ENCODE assay signal across 7 cellular contexts in genomic region chr6:133953634-133954415, GRCh38. TPM values are rescaled to one million over a fixed set of nuclear protein-coding genes. Genes with fewer than 3 reads are reported as not detected.
DNase-seq lines count a peak whose midpoint lies in the region; ATAC-seq and TF ChIP-seq lines count a peak whose summit lies in the region.

No MANE protein-coding gene starts in this region.

- peak overlapping the region; percentile 60 for H3K9ac ChIP-seq in rectal smooth muscle tissue (ENCODE audit: low read length)

- H3K4me3 ChIP-seq in HEK293 (ENCODE audit: low read depth, low read length) (peak overlapping the region; percentile 98), esophagus squamous epithelium (peak overlapping the region; percentile 83 to 99 (median 92)), rectal smooth muscle tissue (ENCODE audit: low read length) (peak overlapping the region; percentile 90)

- H3K27ac ChIP-seq in HEK293 (ENCODE audit: extremely low read depth, low read depth, low read length) (peak overlapping the region; percentile 67), RWPE1 (peak overlapping the region; percentile 92), esophagus squamous epithelium (peak overlapping the region; percentile 79 to 96 (median 92)), rectal smooth muscle tissue (ENCODE audit: low read depth, low read length) (no peak overlapping the region)

- TF ChIP-seq CTCF in HEK293 (tag by site-specific recombination; IDR thresholded peaks at IDR 0.05) (no peak), RWPE1 (conservative IDR thresholded peaks at IDR 0.05; ENCODE audit: low read depth) (no peak), esophagus squamous epithelium (IDR thresholded peaks at IDR 0.05) (no peak)

- no peak for ATAC-seq in HG02884 (IDR thresholded peaks at IDR 0.05; ENCODE audit: unreplicated experiment)

- in situ Hi-C loops in G401 (cut with HindIII; ENCODE audit: low sequenced_read_pairs): no loop called here

- H3K9me3 ChIP-seq in HEK293 (ENCODE audit: control insufficient read depth, insufficient read depth, low read depth, low read length): no peaks in the 10 kb centered on the region
- no peaks in the 10 kb centered on the region for H3K9me3 ChIP-seq in esophagus squamous epithelium

- DNase-seq in RWPE1 (ENCODE audit: low spot score): no peak
- DNase-seq in esophagus squamous epithelium (lab: John Stamatoyannopoulos, UW): no peak
- DNase-seq in hippocampal formation (lab: John Stamatoyannopoulos, UW): no peak
- DNase-seq in G401 (ENCODE audit: low spot score): no peak

- CTCF ChIA-PET in HEK293 (lab: Yijun Ruan, JAX) (interaction anchor here (0.6 to 6.4 kb wide), 13 partner anchors 17 to 471 kb away, joined by 3 to 55 read pairs (median 6); no protein-coding TSS in a partner anchor), RWPE1 (lab: Yijun Ruan, JAX) (interaction anchor here (0.6 to 1.3 kb wide), 3 partner anchors 48 to 110 kb away, joined by 3 to 4 read pairs (median 4); no protein-coding TSS in a partner anchor)

- H3K36me3 ChIP-seq in HEK293 (ENCODE audit: control insufficient read depth in 2 of 2, insufficient read depth in 1 of 2, low read length in 2 of 2): no peaks in the 10 kb centered on the region
- no peaks in the 10 kb centered on the region for H3K36me3 ChIP-seq in esophagus squamous epithelium
- H3K36me3 ChIP-seq in rectal smooth muscle tissue (ENCODE audit: control insufficient read depth, insufficient read depth, low read length): no peaks in the 10 kb centered on the region

- POLR2A ChIA-PET in HEK293 (lab: Yijun Ruan, JAX) (interaction anchor here (0.5 to 3.8 kb wide), 11 partner anchors 8 to 116 kb away, joined by 3 to 17 read pairs (median 4); partner anchors contain the start of gene SLC2A12), RWPE1 (lab: Yijun Ruan, JAX; ENCODE audit: low non-redundant PET) (no interaction called here)

- H3K27me3 ChIP-seq in esophagus squamous epithelium (no peaks in the 10 kb centered on the region), rectal smooth muscle tissue (ENCODE audit: control insufficient read depth, insufficient read depth, low read length) (no peaks in the 10 kb centered on the region)

- H3K4me1 ChIP-seq in HEK293 (ENCODE audit: control insufficient read depth, insufficient read depth, low read length): peaks cover 18% of the 10 kb centered on the region
- H3K4me1 ChIP-seq in esophagus squamous epithelium: peaks cover 4 to 40% (median 22%) of the 10 kb centered on the region in 3 donors
- H3K4me1 ChIP-seq in rectal smooth muscle tissue (ENCODE audit: control insufficient read depth, insufficient read depth, low read length): no peaks in the 10 kb centered on the region

- 5 to 7% methylated on average over 18 to 21 of the region's 23 CpGs for WGBS in esophagus squamous epithelium, 2 donors

- TF ChIP-seq POLR2A in esophagus squamous epithelium (IDR thresholded peaks at IDR 0.05): no peak

- intact Hi-C loops in esophagus squamous epithelium (cut with DNase I): no loop called here

TF ChIP-seq in HEK293, 187 proteins besides CTCF, POLR2A, EP300 and RAD21:
- TF ChIP-seq ZNF274 (IDR thresholded peaks at IDR 0.05; ENCODE audit: low read length): no peak
- no peak for TF ChIP-seq ZNF274 (tag by site-specific recombination; IDR thresholded peaks at IDR 0.05; ENCODE audit: borderline replicate concordance)
- TF ChIP-seq ZNF747 (tag by site-specific recombination; IDR thresholded peaks at IDR 0.05): no peak
- TF ChIP-seq ZBTB48 (tag by site-specific recombination; IDR thresholded peaks at IDR 0.05): 0 out of 2 replicates have a peak, but pooled peaks have one; percentile 11
- TF ChIP-seq ZBTB17 (tag by site-specific recombination; IDR thresholded peaks at IDR 0.05): 0 out of 2 replicates have a peak, but pooled peaks have one; percentile 17
- TF ChIP-seq EGR2 (tag by site-specific recombination; IDR thresholded peaks at IDR 0.05; ENCODE audit: low read depth): no peak
- no peak for TF ChIP-seq ZNF341 (tag by site-specific recombination; IDR thresholded peaks at IDR 0.05; ENCODE audit: low read depth)
- peak; percentile 41 for TF ChIP-seq ZBTB44 (tag by site-specific recombination; IDR thresholded peaks at IDR 0.05)
- TF ChIP-seq ZNF18 (tag by site-specific recombination; IDR thresholded peaks at IDR 0.05): no peak

RNA-seq across cellular contexts. Expression of gene TBPL1, which starts 0.8 kb away (rescaled TPM):
- total RNA-seq in esophagus squamous epithelium: 10 to 100 TPM in 2 of 4 donors, 1 to 10 TPM in 2; 9.0 to 27.5 (median 12.0) TPM
- 21.0 and 22.2 TPM in 2 replicates for total RNA-seq in G401 (2014; rRNA removed; shearing (Covaris generic))
